ENCODE assay signal across 21 cellular contexts in genomic region chr1:165699577-165699976, GRCh38. TPM values are rescaled to one million over a fixed set of nuclear protein-coding genes. Genes with fewer than 3 reads are reported as not detected.
DNase-seq lines count a peak whose midpoint lies in the region; ATAC-seq and TF ChIP-seq lines count a peak whose summit lies in the region.
"Had no signal": no experiment of that assay in that cellular context is flagged by ENCODE, and none has a peak within 500 bp of the region (broad histone marks: within the 10 kb centered on the region; RNA-seq: fewer than 3 reads in every experiment).

No MANE protein-coding gene starts in this region.

- H2AFZ ChIP-seq in DND-41 (ENCODE audit: low read depth, low read length), result no peak overlapping the region

- H3K4me3 ChIP-seq in DND-41 (ENCODE audit: low read depth in 1 of 2, low read length in 2 of 2), result no peak overlapping the region
- H3K4me3 ChIP-seq: mucosa of descending colon had no signal

- H3K9me3 ChIP-seq in CD4-positive, alpha-beta T cell (ENCODE audit: control insufficient read depth, low read length), result no peaks in the 10 kb centered on the region
- no peaks in the 10 kb centered on the region for H3K9me3 ChIP-seq in DND-41 (ENCODE audit: insufficient read depth, low read length, severe bottlenecking)
- H3K9me3 ChIP-seq: mucosa of descending colon, sigmoid colon, stomach, upper lobe of right lung had no signal

- H3K9ac ChIP-seq in DND-41 (ENCODE audit: low read depth, low read length), result no peak overlapping the region

- no peaks in the 10 kb centered on the region for H3K27me3 Mint-ChIP-seq in CD4-positive, alpha-beta T cell
- H3K27me3 Mint-ChIP-seq in activated CD4-positive, alpha-beta memory T cell treated with anti-CD3 and anti-CD28 coated beads for 36 hours, result no peaks in the 10 kb centered on the region
- H3K27me3 Mint-ChIP-seq in naive B cell, result no peaks in the 10 kb centered on the region

- peaks cover 42% of the 10 kb centered on the region for H3K79me2 ChIP-seq in DND-41 (ENCODE audit: insufficient read depth, low read length)

- intact Hi-C loops in CD4-positive, alpha-beta T cell (cut with DNase I, micrococcal nuclease), result loop anchor here (2.0 to 5.0 kb wide), 2 partner anchors 69 to 128 kb away; partner anchors contain the start of genes TMCO1 (in 2 of the 2) and UCK2 (in 1 of the 2)
- intact Hi-C loops in activated CD4-positive, alpha-beta memory T cell treated with anti-CD3 and anti-CD28 coated beads for 36 hours (cut with micrococcal nuclease), result loop anchor here (5.0 kb wide), 2 partner anchors 173 to 307 kb away; no protein-coding TSS in a partner anchor

- H3K4me2 ChIP-seq in DND-41 (ENCODE audit: insufficient read depth, low read length), result peak overlapping the region; percentile 97

- peaks cover 35% of the 10 kb centered on the region for H3K4me1 ChIP-seq in DND-41 (ENCODE audit: insufficient read depth, low read length)

- H3K9me3 Mint-ChIP-seq in CD4-positive, alpha-beta T cell, result no peaks in the 10 kb centered on the region
- H3K9me3 Mint-ChIP-seq in activated CD4-positive, alpha-beta memory T cell treated with anti-CD3 and anti-CD28 coated beads for 36 hours, result no peaks in the 10 kb centered on the region
- no peaks in the 10 kb centered on the region for H3K9me3 Mint-ChIP-seq in naive B cell
- H3K9me3 Mint-ChIP-seq: activated B cell treated with CpG ODN at 0.5 μM for 24 hours; T-helper 1 cell treated with Interleukin-12 subunit alpha and Interleukin-12 subunit beta and Interleukin-4 antibody, amounts not matched to agents 30 μg/mL and 1 μg/mL, for 36 hours had no signal

- H3K27ac Mint-ChIP-seq in CD4-positive, alpha-beta T cell, result no peak overlapping the region
- H3K27ac Mint-ChIP-seq in activated CD4-positive, alpha-beta memory T cell treated with anti-CD3 and anti-CD28 coated beads for 36 hours, result no peak overlapping the region
- peak overlapping the region in 1 of 6 donors; percentile 68 for H3K27ac Mint-ChIP-seq in naive B cell

- peaks cover 45% of the 10 kb centered on the region for H3K4me1 Mint-ChIP-seq in CD4-positive, alpha-beta T cell (ENCODE audit: low read depth)
- H3K4me1 Mint-ChIP-seq in activated CD4-positive, alpha-beta memory T cell treated with anti-CD3 and anti-CD28 coated beads for 36 hours (ENCODE audit: low read depth), result peaks cover 25% of the 10 kb centered on the region
- peaks cover 13 to 33% (median 32%) of the 10 kb centered on the region in 3 donors for H3K4me1 Mint-ChIP-seq in naive B cell

- no peak overlapping the region for H3K27ac ChIP-seq in CD4-positive, alpha-beta T cell (ENCODE audit: low read depth, low read length)
- H3K27ac ChIP-seq in DND-41 (ENCODE audit: low read length), result no peak overlapping the region

- H3K27me3 ChIP-seq in CD4-positive, alpha-beta T cell (ENCODE audit: control insufficient read depth, insufficient read depth, low read length), result no peaks in the 10 kb centered on the region
- H3K27me3 ChIP-seq in DND-41 (ENCODE audit: insufficient read depth, low read length, poor library complexity), result no peaks in the 10 kb centered on the region
- H3K27me3 ChIP-seq: sigmoid colon, upper lobe of right lung had no signal

- peak overlapping the region; percentile 81 for H3K4me3 Mint-ChIP-seq in CD4-positive, alpha-beta T cell
- peak overlapping the region; percentile 16 for H3K4me3 Mint-ChIP-seq in activated CD4-positive, alpha-beta memory T cell treated with anti-CD3 and anti-CD28 coated beads for 36 hours
- H3K4me3 Mint-ChIP-seq in naive B cell, result peak overlapping the region in 6 of 8 donors; percentile 55 to 100 (median 80)

- 0 out of 2 replicates have a peak, but pooled peaks cover under 1% of the 10 kb centered on the region for H3K36me3 ChIP-seq in DND-41 (ENCODE audit: insufficient read depth, low read length)
- H3K36me3 ChIP-seq: sigmoid colon, upper lobe of right lung had no signal

- no peaks in the 10 kb centered on the region for H4K20me1 ChIP-seq in DND-41 (ENCODE audit: insufficient read depth, low read length)

- in situ Hi-C loops in G401 (cut with HindIII; ENCODE audit: low sequenced_read_pairs), result no loop called here

- CTCF ChIA-PET in CD4-positive, alpha-beta T cell (lab: Charles Lee), result interaction anchor here (1.1 kb wide), 1 partner anchor 14 kb away, joined by 3 read pairs; no protein-coding TSS in a partner anchor
- CTCF ChIA-PET in activated CD4-positive, alpha-beta memory T cell treated with anti-CD3 and anti-CD28 coated beads for 36 hours (lab: Charles Lee), result interaction anchor here (1.7 to 2.3 kb wide), 2 partner anchors 69 to 195 kb away, joined by 4 to 10 read pairs; partner anchors contain the start of gene MGST3

- no peak for DNase-seq in CD4-positive, alpha-beta T cell
- no peak for DNase-seq in DND-41
- no peak for DNase-seq in activated CD4-positive, alpha-beta memory T cell treated with anti-CD3 and anti-CD28 coated beads for 36 hours
- no peak for DNase-seq in naive B cell
- no peak for DNase-seq in G401 (ENCODE audit: low spot score)
- DNase-seq in hypothalamus (lab: John Stamatoyannopoulos, UW), result no peak
- DNase-seq: activated B cell treated with CpG ODN at 0.5 μM for 24 hours; activated effector memory CD4-positive, alpha-beta T cell treated with anti-CD3 and anti-CD28 coated beads, Interleukin-2, amount 50 U/mL, for 16 hours; effector CD8-positive, alpha-beta T cell; GDM1; left ventricle myocardium superior; mucosa of descending colon; NCI-H1694; NCI-H774; OCI-M1; SIG-M5; sigmoid colon; stomach; upper lobe of right lung had no signal

- POLR2A ChIA-PET in CD4-positive, alpha-beta T cell (lab: Charles Lee), result interaction anchor here (2.2 kb wide), 1 partner anchor 14 kb away, joined by 13 read pairs; no protein-coding TSS in a partner anchor
- POLR2A ChIA-PET in activated CD4-positive, alpha-beta memory T cell treated with anti-CD3 and anti-CD28 coated beads for 36 hours (lab: Charles Lee), result interaction anchor here (3.5 kb wide), 1 partner anchor 101 kb away, joined by 17 read pairs; no protein-coding TSS in a partner anchor

- ATAC-seq in CD4-positive, alpha-beta T cell (ENCODE audit: poor library complexity), result no peak
- no peak for ATAC-seq in DND-41 (ENCODE audit: insufficient read depth, low read depth)
- ATAC-seq in naive B cell (ENCODE audit: low read depth in 2 of 2), result no peak
- ATAC-seq in GM18517 (IDR thresholded peaks at IDR 0.05; ENCODE audit: unreplicated experiment), result no peak
- ATAC-seq: left ventricle myocardium superior, mucosa of descending colon, upper lobe of right lung had no signal

- peaks cover 29% of the 10 kb centered on the region for H3K36me3 Mint-ChIP-seq in CD4-positive, alpha-beta T cell (ENCODE audit: low read depth)
- H3K36me3 Mint-ChIP-seq in activated CD4-positive, alpha-beta memory T cell treated with anti-CD3 and anti-CD28 coated beads for 36 hours, result peaks cover 7% of the 10 kb centered on the region
- H3K36me3 Mint-ChIP-seq in naive B cell, result no peaks in the 10 kb centered on the region

- TF ChIP-seq CTCF in CD4-positive, alpha-beta T cell (IDR thresholded peaks at IDR 0.05), result no peak
- TF ChIP-seq CTCF in DND-41 (IDR thresholded peaks at IDR 0.05; ENCODE audit: borderline replicate concordance, extremely low read depth, low read length, poor library complexity, severe bottlenecking), result no peak

RNA-seq across cellular contexts. Expression of gene ALDH9A1, which starts 1.2 kb away (rescaled TPM):
- 10 to 100 TPM; 33.9 to 35.5 TPM for total RNA-seq in CD4-positive, alpha-beta T cell
- 10 to 100 TPM; 34.1 to 43.2 TPM for total RNA-seq in activated CD4-positive, alpha-beta memory T cell treated with anti-CD3 and anti-CD28 coated beads for 36 hours
- 100 to 1,000 TPM in 4 of 6 donors, 10 to 100 TPM in 2; 84.5 to 134 (median 112) TPM for polyA plus RNA-seq in naive B cell (ENCODE audit: low read depth in 6 of 6)
- total RNA-seq in G401 (2014; rRNA removed; shearing (Covaris generic)), result 102 and 132 TPM in 2 replicates

Comparison
In these comparisons a context has a peak if more than half of its experiments do, and no peak if none do; other contexts are left out.
1. H3K4me3 Mint-ChIP-seq: peak in every context shown above with its lines; median percentile 81 in CD4-positive, alpha-beta T cell; 80 in naive B cell; 16 in activated CD4-positive, alpha-beta memory T cell treated with anti-CD3 and anti-CD28 coated beads for 36 hours.